1 cellular context compared by ENCODE assay signal in genomic region chr6:37262446-37263026, GRCh38.
A peak's percentile ranks its signal among the peaks of the same experiment; 100 is the strongest.
TF ChIP-seq lines count a peak whose summit lies in the region.

No MANE protein-coding gene starts in this region.

TF ChIP-seq in liver, 16 proteins besides CTCF, POLR2A, EP300 and RAD21 (continued from another document):
- TF ChIP-seq GABPA (IDR thresholded peaks at IDR 0.05 in 1 of 2, conservative IDR thresholded peaks at IDR 0.05 in 1 of 2) (no peak), FOXA1 (IDR thresholded peaks at IDR 0.05) (peak; percentile 95), HNF4A (conservative IDR thresholded peaks at IDR 0.05) (peak; percentile 19 to 32), EGR1 (IDR thresholded peaks at IDR 0.05; ENCODE audit: low read depth in 2 of 2) (no peak), YY1 (IDR thresholded peaks at IDR 0.05) (peak; percentile 46), MAX (IDR thresholded peaks at IDR 0.05) (peak; percentile 42), SP1 (IDR thresholded peaks at IDR 0.05) (peak; percentile 14), ZBTB33 (IDR thresholded peaks at IDR 0.05) (peak; percentile 20), TAF1 (conservative IDR thresholded peaks at IDR 0.05) (no peak), FOXA2 (IDR thresholded peaks at IDR 0.05) (peak; percentile 94)
